In the genomic region with DNA sequence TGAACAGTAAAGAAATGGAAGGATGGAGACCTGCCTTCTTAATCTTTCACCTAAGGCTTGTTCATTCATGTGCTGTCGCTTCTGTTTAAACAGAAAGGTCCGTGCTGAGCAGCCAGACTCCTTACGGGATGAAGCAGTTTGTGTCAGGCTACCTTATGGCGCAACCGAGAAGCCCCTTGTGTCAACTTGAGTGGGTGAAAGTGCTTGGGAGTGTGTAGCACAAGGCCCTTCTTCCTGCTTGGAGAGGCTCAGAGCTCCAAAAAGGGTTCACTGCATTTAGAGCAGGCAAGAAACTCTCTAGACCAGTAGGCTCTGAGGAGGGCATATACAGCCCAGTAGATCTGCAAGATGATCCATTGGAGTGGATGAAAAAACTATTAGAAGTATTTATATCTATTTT, we compare ENCODE assay signal across 34 cellular contexts.
"Had no signal": no experiment of that assay in that cellular context is flagged by ENCODE, and none has a peak within 500 bp of the region (broad histone marks: within the 10 kb centered on the region; RNA-seq: fewer than 3 reads in every experiment).

No MANE protein-coding gene starts in this region.

- H3K4me3 ChIP-seq: body of pancreas, breast epithelium, MG63, Peyer's patch had no signal

- H3K27ac ChIP-seq: body of pancreas, breast epithelium, Peyer's patch, VCaP had no signal

- H3K4me1 ChIP-seq: body of pancreas, breast epithelium, Peyer's patch had no signal

- H3K36me3 ChIP-seq: breast epithelium, MG63, Peyer's patch had no signal

- ATAC-seq: activated CD8-positive, alpha-beta memory T cell treated with anti-CD3 and anti-CD28 coated beads, Interleukin-2, amount 10 ng/mL, durations not matched to agents 7 days and 5 days; activated T-cell treated with anti-CD3 and anti-CD28 coated beads, Interleukin-2, amount 50 U/mL, for 72 hours; body of pancreas; PC-3; Right ventricle myocardium inferior; SK-N-SH treated with all-trans-retinoic acid at 6 μM for 48 hours; T-cell; T-helper 17 cell had no signal

- H3K27me3 ChIP-seq: body of pancreas, breast epithelium, MG63, Peyer's patch had no signal

- DNase-seq: activated B cell treated with CpG ODN at 0.5 μM for 24 hours; activated CD4-positive, alpha-beta memory T cell treated with anti-CD3 and anti-CD28 coated beads for 36 hours; activated CD4-positive, alpha-beta T cell treated with anti-CD3 and anti-CD28 coated beads for 4 hours; activated CD4-positive, alpha-beta T cell treated with anti-CD3 and anti-CD28 coated beads, Interleukin-2, amount 50 U/mL, for 1 hour; activated CD4-positive, CD25-positive, alpha-beta regulatory T cell treated with anti-CD3 and anti-CD28 coated beads, Interleukin-2, amount 50 U/mL, for 72 hours; activated CD8-positive, alpha-beta memory T cell treated with anti-CD3 and anti-CD28 coated beads, Interleukin-2, amount 10 ng/mL, durations not matched to agents 7 days and 5 days; activated gamma-delta T cell; activated naive CD4-positive, alpha-beta T cell treated with Interleukin-2 at 50 U/mL for 16 hours; activated naive CD8-positive, alpha-beta T cell treated with anti-CD3 and anti-CD28 coated beads, Interleukin-2, amount 10 ng/mL, durations not matched to agents 7 days and 5 days; activated T-cell treated with anti-CD3 and anti-CD28 coated beads, Interleukin-2, amount 50 U/mL, for 1 hour; activated T-cell treated with anti-CD3 and anti-CD28 coated beads, Interleukin-2, amount 50 U/mL, for 72 hours; body of pancreas; caudate nucleus; cerebellar nuclear complex; Kasumi-1; KG1; MG63; NCI-H1105; NCI-H1417 treated with DMSO at 0.1 percent for 48 hours; NCI-H187 treated with DMSO at 0.1 percent for 48 hours; NCI-H2081; NCI-H345; NCI-H524 treated with DMSO at 0.1 percent for 48 hours; PC-3; Peyer's patch; RPMI8226; SIG-M5; T-cell; T-helper 17 cell; T-helper 9 cell had no signal

- H3K9me3 ChIP-seq: body of pancreas, breast epithelium had no signal
